In the genomic region with DNA sequence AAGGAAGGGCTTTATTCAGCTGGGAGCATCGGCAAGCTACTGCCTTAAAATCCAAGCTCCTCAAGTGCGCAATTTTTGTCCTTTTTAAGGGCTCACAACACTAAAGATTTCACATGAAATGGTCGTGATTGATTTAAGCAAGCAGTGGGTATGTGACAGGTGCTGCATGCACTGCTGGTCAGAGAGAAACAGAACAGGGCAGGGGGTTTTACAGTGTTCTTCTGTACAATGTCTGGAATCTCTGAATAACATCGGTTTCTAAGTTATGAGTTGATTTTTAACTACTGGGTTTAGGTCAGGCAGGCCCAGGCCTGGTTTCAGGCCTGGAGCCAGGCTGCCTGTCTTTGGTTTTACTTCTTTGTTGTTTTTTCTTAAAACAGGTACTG, we compare ENCODE assay signal across 17 cellular contexts. TPM values are rescaled to one million over a fixed set of nuclear protein-coding genes. Genes with fewer than 3 reads are reported as not detected.
DNase-seq lines count a peak whose midpoint lies in the region; ATAC-seq and TF ChIP-seq lines count a peak whose summit lies in the region.
"Had no signal": no experiment of that assay in that cellular context is flagged by ENCODE, and none has a peak within 500 bp of the region (broad histone marks: within the 10 kb centered on the region; RNA-seq: fewer than 3 reads in every experiment).

No MANE protein-coding gene starts in this region.

- H3K4me1 Mint-ChIP-seq in GM23338 = peaks cover 3% of the 10 kb centered on the region; the same call in 1 of the 3 replicates
- H3K4me1 Mint-ChIP-seq in activated CD4-positive, alpha-beta T cell treated with anti-CD3 and anti-CD28 coated beads for 36 hours = no peaks in the 10 kb centered on the region

- TF ChIP-seq POLR2A in right lobe of liver (IDR thresholded peaks at IDR 0.05) = no peak

- no peaks in the 10 kb centered on the region for H3K27me3 Mint-ChIP-seq in GM23338 (ENCODE audit: insufficient read depth, low read depth, poor library complexity)
- H3K27me3 Mint-ChIP-seq in activated CD4-positive, alpha-beta T cell treated with anti-CD3 and anti-CD28 coated beads for 36 hours = no peaks in the 10 kb centered on the region

- peak overlapping the region; percentile 87 for H2AFZ ChIP-seq in GM23338

- H3K4me3 ChIP-seq in GM23338 = no peak overlapping the region
- H3K4me3 ChIP-seq in right lobe of liver = no peak overlapping the region
- H3K4me3 ChIP-seq: coronary artery, gastroesophageal sphincter had no signal

- 35% methylated on average over 2 of the region's 4 CpGs for WGBS in right lobe of liver (ENCODE audit: insufficient coverage, low coverage, low lambda C conversion rate, missing lambda C conversion rate)

- H3K27ac Mint-ChIP-seq in GM23338 = 0 out of 2 replicates have a peak overlapping the region, but pooled peaks have one; percentile 34
- no peak overlapping the region for H3K27ac Mint-ChIP-seq in activated CD4-positive, alpha-beta T cell treated with anti-CD3 and anti-CD28 coated beads for 36 hours
- H3K27ac Mint-ChIP-seq: HFFc6 had no signal

- no peak overlapping the region for H3K4me3 Mint-ChIP-seq in GM23338
- H3K4me3 Mint-ChIP-seq in activated CD4-positive, alpha-beta T cell treated with anti-CD3 and anti-CD28 coated beads for 36 hours = no peak overlapping the region
- H3K4me3 Mint-ChIP-seq: HFFc6 had no signal

- intact Hi-C loops in activated CD4-positive, alpha-beta T cell treated with anti-CD3 and anti-CD28 coated beads for 36 hours (cut with DNase I, micrococcal nuclease) = no loop called here
- intact Hi-C loops in right lobe of liver (cut with DNase I) = no loop called here

- no peaks in the 10 kb centered on the region for H4K20me1 ChIP-seq in GM23338 (replicated peaks; ENCODE audit: insufficient read depth)

- no peaks in the 10 kb centered on the region for H3F3A ChIP-seq in GM23338 (replicated peaks; ENCODE audit: low read depth)

- no peaks in the 10 kb centered on the region for H3K9me3 ChIP-seq in right lobe of liver
- H3K9me3 ChIP-seq: gastroesophageal sphincter had no signal

- H3K27ac ChIP-seq in GM23338 (ENCODE audit: low read depth) = no peak overlapping the region
- H3K27ac ChIP-seq in right lobe of liver = peak overlapping the region in 1 of 3 donors; percentile 42
- H3K27ac ChIP-seq: coronary artery, gastroesophageal sphincter had no signal

- CTCF ChIA-PET in activated CD4-positive, alpha-beta T cell treated with anti-CD3 and anti-CD28 coated beads for 36 hours (lab: Charles Lee) = no interaction called here

- H3K4me1 ChIP-seq in GM23338 (ENCODE audit: insufficient read depth) = 0 out of 2 replicates have a peak, but pooled peaks cover 3% of the 10 kb centered on the region
- H3K4me1 ChIP-seq in right lobe of liver = no peaks in the 10 kb centered on the region
- H3K4me1 ChIP-seq: gastroesophageal sphincter had no signal

- no peak overlapping the region for H3K4me2 ChIP-seq in GM23338

- DNase-seq in GM23338 (ENCODE audit: low spot score) (no peak), kidney glomerular epithelial cell (lab: John Stamatoyannopoulos, UW) (peak; percentile 67), NCI-H1930 (lab: John Stamatoyannopoulos, UW) (no peak), right lobe of liver (no peak)
- DNase-seq in activated CD4-positive, alpha-beta T cell treated with anti-CD3 and anti-CD28 coated beads for 36 hours = no peak
- DNase-seq: HFFc6, NCI-H1105, T-helper 1 cell had no signal

- POLR2A ChIA-PET in activated CD4-positive, alpha-beta T cell treated with anti-CD3 and anti-CD28 coated beads for 36 hours (lab: Charles Lee) = no interaction called here

- H3K79me2 ChIP-seq in GM23338 (replicated peaks; ENCODE audit: insufficient read depth) = no peaks in the 10 kb centered on the region

- no peaks in the 10 kb centered on the region for H3K9me2 ChIP-seq in GM23338 (ENCODE audit: insufficient read depth)

- H3K9me3 Mint-ChIP-seq in GM23338 = no peaks in the 10 kb centered on the region; the same call in 2 of the 3 replicates
- H3K9me3 Mint-ChIP-seq in activated CD4-positive, alpha-beta T cell treated with anti-CD3 and anti-CD28 coated beads for 36 hours (ENCODE audit: low read depth) = no peaks in the 10 kb centered on the region

- H3K36me3 ChIP-seq in GM23338 (ENCODE audit: insufficient read depth) = no peaks in the 10 kb centered on the region
- no peaks in the 10 kb centered on the region for H3K36me3 ChIP-seq in right lobe of liver
- H3K36me3 ChIP-seq: gastroesophageal sphincter had no signal

- ATAC-seq in GM18858 (IDR thresholded peaks at IDR 0.05; ENCODE audit: unreplicated experiment) = peak; percentile 26
- ATAC-seq in GM23338 = no peak
- peak; percentile 50 for ATAC-seq in HG03159 (IDR thresholded peaks at IDR 0.05; ENCODE audit: unreplicated experiment)
- ATAC-seq in activated CD4-positive, alpha-beta T cell treated with anti-CD3 and anti-CD28 coated beads for 36 hours = no peak
- no peak for ATAC-seq in GM19035 (IDR thresholded peaks at IDR 0.05; ENCODE audit: unreplicated experiment)
- ATAC-seq in right lobe of liver = no peak
- ATAC-seq: activated CD4-positive, CD25-positive, alpha-beta regulatory T cell treated with anti-CD3 and anti-CD28 coated beads, Interleukin-2, amount 50 U/mL, for 24 hours; gastroesophageal sphincter had no signal

- H3K36me3 Mint-ChIP-seq in GM23338 (ENCODE audit: low read depth) = no peaks in the 10 kb centered on the region
- no peaks in the 10 kb centered on the region for H3K36me3 Mint-ChIP-seq in activated CD4-positive, alpha-beta T cell treated with anti-CD3 and anti-CD28 coated beads for 36 hours (ENCODE audit: low read depth)

- TF ChIP-seq CTCF in GM23338 (conservative IDR thresholded peaks at IDR 0.05; ENCODE audit: low read depth in 2 of 2) (no peak), right lobe of liver (IDR thresholded peaks at IDR 0.05) (no peak)

- H3K27me3 ChIP-seq in GM23338 (ENCODE audit: insufficient read depth) (no peaks in the 10 kb centered on the region), right lobe of liver (no peaks in the 10 kb centered on the region)
- H3K27me3 ChIP-seq: gastroesophageal sphincter had no signal

TF ChIP-seq in GM23338, 12 proteins besides CTCF, POLR2A, EP300 and RAD21:
- no peak for TF ChIP-seq REST (IDR thresholded peaks at IDR 0.05; ENCODE audit: unreplicated experiment)
- TF ChIP-seq POLR2AphosphoS5 (IDR thresholded peaks at IDR 0.05; ENCODE audit: low read depth) = no peak

RNA-seq across cellular contexts. Expression of gene UGT2B17, which starts 6.0 kb away (rescaled TPM):
- not detected in 2 replicates for total RNA-seq in GM23338 (2014; rRNA removed; shearing (Covaris generic))
- polyA plus RNA-seq in GM23338 (2016; fragmentation: Nextera tagmentation; extraction: Ambion mirVana) = not detected in 2 replicates
- not detected for total RNA-seq in activated CD4-positive, alpha-beta T cell treated with anti-CD3 and anti-CD28 coated beads for 36 hours
- 10 to 100 TPM in 2 of 6 experiments, 1 to 10 TPM in 4; 1.0 to 13.6 (median 2.5) TPM for total RNA-seq in right lobe of liver
- total RNA-seq: G401, HFFc6, lung microvascular endothelial cell had no signal
- polyA plus RNA-seq: neural cell had no signal

Comparison
In these comparisons a context has a peak if more than half of its experiments do, and no peak if none do; other contexts are left out.
1. ATAC-seq: peak in GM18858 (single experiment) and HG03159 (single experiment); none in GM23338 (single experiment), activated CD4-positive, alpha-beta T cell treated with anti-CD3 and anti-CD28 coated beads for 36 hours (single experiment), GM19035 (single experiment) and right lobe of liver (0 of 4).